Comparison of ENCODE assay signal across 8 cellular contexts in the genomic region with DNA sequence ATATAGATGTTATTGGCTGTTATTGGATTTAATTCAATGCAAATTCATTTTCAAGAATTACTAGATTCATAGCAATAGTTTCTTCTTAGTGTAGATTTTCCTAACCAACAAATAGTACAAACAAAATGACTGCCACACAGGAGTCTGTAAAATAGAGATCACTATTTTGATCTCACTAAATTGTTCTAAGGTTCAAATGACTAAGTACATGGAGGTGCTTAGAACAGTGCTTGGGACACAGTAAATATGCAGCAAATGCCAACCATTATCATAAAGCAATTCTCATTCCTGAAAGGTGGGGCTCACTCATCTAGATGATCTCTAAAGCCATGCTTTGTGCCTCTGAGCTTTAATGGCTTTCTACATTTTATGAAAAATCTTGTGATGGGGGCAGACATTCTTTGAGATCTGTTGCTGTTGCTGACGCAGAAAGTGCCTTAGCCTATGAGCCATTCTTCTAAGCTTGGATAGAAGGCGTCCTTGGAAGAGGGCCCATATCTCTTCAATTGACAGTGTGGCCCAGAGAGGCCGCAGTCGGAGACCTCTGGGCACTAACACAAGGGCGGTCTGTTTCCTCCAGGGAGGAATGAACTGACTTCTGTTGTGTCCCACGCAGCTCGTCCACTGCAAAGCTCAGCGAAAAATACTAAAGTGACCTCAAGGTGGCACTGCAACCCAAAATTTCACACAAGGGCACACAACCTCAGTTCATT. TPM values are rescaled to one million over a fixed set of nuclear protein-coding genes. Genes with fewer than 3 reads are reported as not detected.
DNase-seq lines count a peak whose midpoint lies in the region; ATAC-seq and TF ChIP-seq lines count a peak whose summit lies in the region.

No MANE protein-coding gene starts in this region.

- intact Hi-C loops in left ventricle myocardium inferior (cut with micrococcal nuclease) (loop anchor here (10.0 kb wide), 1 partner anchor 96 kb away; the partner anchor contains the start of gene TLR6), posterior vena cava (cut with DNase I) (no loop called here)

- H3K27ac ChIP-seq in HL-60 (replicated peaks) (no peak overlapping the region), angular gyrus (ENCODE audit: low read depth, low read length) (peak overlapping the region; percentile 93), left ventricle myocardium inferior (replicated peaks) (no peak overlapping the region)

- no peaks in the 10 kb centered on the region for H3K9me3 ChIP-seq in left ventricle myocardium inferior (replicated peaks)

- H3K4me1 ChIP-seq in left ventricle myocardium inferior = peaks cover 7% of the 10 kb centered on the region

- H3K4me3 ChIP-seq in HL-60 (replicated peaks; ENCODE audit: insufficient read depth, low read length) (no peak overlapping the region), left ventricle myocardium inferior (no peak overlapping the region)

- peak; percentile 83 for DNase-seq in CD1c-positive myeloid dendritic cell (ENCODE audit: extremely low spot score)
- DNase-seq in HL-60 (ENCODE audit: low read depth in 1 of 2, low spot score in 1 of 2) = peak; percentile 49 to 60
- peak in 4 of 5 experiments; percentile 21 to 61 (median 40) for DNase-seq in T-helper 2 cell
- peak; percentile 25 for DNase-seq in left ventricle myocardium inferior
- DNase-seq in retina = peak; percentile 62
- no peak for DNase-seq in posterior vena cava (ENCODE audit: low spot score)

- H3K27me3 ChIP-seq in HL-60 (ENCODE audit: insufficient read depth, poor library complexity, severe bottlenecking) (no peaks in the 10 kb centered on the region), left ventricle myocardium inferior (ENCODE audit: low read depth) (no peaks in the 10 kb centered on the region)

- H3K36me3 ChIP-seq in left ventricle myocardium inferior = no peaks in the 10 kb centered on the region

- ATAC-seq in HG02840 (IDR thresholded peaks at IDR 0.05; ENCODE audit: low FRiP score, unreplicated experiment) = no peak

- TF ChIP-seq CTCF in HL-60 (IDR thresholded peaks at IDR 0.05; ENCODE audit: insufficient read depth, low read length) (peak; percentile 12), left ventricle myocardium inferior (IDR thresholded peaks at IDR 0.05; ENCODE audit: borderline replicate concordance) (peak; percentile 70)

RNA-seq across cellular contexts. Expression of gene TLR10, which starts 23.6 kb away (rescaled TPM):
- not detected for total RNA-seq in left ventricle myocardium inferior
- total RNA-seq in posterior vena cava = under 1 TPM in 1 of 2 donors, not detected in 1; 0.38 TPM

RNA-seq across cellular contexts. Expression of gene TLR1, which starts 45.4 kb away (rescaled TPM):
- total RNA-seq in left ventricle myocardium inferior (3.5 TPM), posterior vena cava (10 to 100 TPM; 11.1 to 15.8 TPM)
